ENCODE assay signal across 25 cellular contexts in the genomic region with DNA sequence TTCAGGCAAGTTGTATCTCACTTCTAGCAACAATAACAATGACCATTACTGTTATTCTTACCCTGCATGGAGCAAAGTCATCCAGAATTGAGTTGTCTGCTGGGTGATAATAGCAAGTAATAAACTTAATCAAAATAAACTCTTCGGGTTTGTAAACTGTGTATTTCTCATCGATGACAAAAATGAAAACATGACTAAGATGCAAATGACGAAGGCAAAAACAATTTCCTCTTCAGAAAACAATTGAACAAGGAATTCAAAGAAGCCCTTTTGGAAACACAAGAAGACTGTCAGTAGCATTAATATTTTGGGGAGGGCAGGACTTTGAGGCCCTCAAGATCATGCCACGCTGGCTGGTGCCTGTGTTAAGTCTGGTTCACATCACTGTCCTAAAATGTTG.
"Had no signal": no experiment of that assay in that cellular context is flagged by ENCODE, and none has a peak within 500 bp of the region (broad histone marks: within the 10 kb centered on the region; RNA-seq: fewer than 3 reads in every experiment).

No MANE protein-coding gene starts in this region.

- H3K27me3 ChIP-seq: colonic mucosa, dorsolateral prefrontal cortex, hepatocyte, spleen, tibial nerve had no signal

- H3K27ac ChIP-seq: colonic mucosa, dorsolateral prefrontal cortex, hepatocyte, tibial nerve had no signal

- H3K4me3 Mint-ChIP-seq: activated CD8-positive, alpha-beta T cell treated with anti-CD3 and anti-CD28 coated beads for 36 hours; activated T-cell treated with anti-CD3 and anti-CD28 coated beads, Interleukin-2, amount 50 U/mL, for 4 hours; activated T-helper 17 cell treated with anti-CD3 and anti-CD28 coated beads, Interleukin-2, amount 50 U/mL, for 72 hours; natural killer cell treated with Interleukin-12 subunit alpha and Interleukin-12 subunit beta and Interleukin-15 and Interleukin-18, amount 100 ng/mL, for 72 hours; T-helper 17 cell; WTC11 had no signal

- H3K9me3 ChIP-seq: colonic mucosa, mucosa of descending colon, spleen, tibial nerve had no signal

- H3K4me3 ChIP-seq: colonic mucosa, dorsolateral prefrontal cortex, hepatocyte, mucosa of descending colon, spleen, tibial nerve had no signal

- H3K27ac Mint-ChIP-seq: activated CD8-positive, alpha-beta T cell treated with anti-CD3 and anti-CD28 coated beads for 36 hours; activated T-helper 17 cell treated with anti-CD3 and anti-CD28 coated beads, Interleukin-2, amount 50 U/mL, for 72 hours; natural killer cell treated with Interleukin-12 subunit alpha and Interleukin-12 subunit beta and Interleukin-15 and Interleukin-18, amount 100 ng/mL, for 72 hours; T-helper 17 cell; WTC11 had no signal

- H3K4me2 ChIP-seq: hepatocyte had no signal

- H2AFZ ChIP-seq: hepatocyte had no signal

- ATAC-seq: activated CD8-positive, alpha-beta T cell treated with anti-CD3 and anti-CD28 coated beads for 36 hours; activated T-cell treated with anti-CD3 and anti-CD28 coated beads, Interleukin-2, amount 50 U/mL, for 4 hours; left cardiac atrium; left ventricle myocardium superior; mucosa of descending colon; natural killer cell treated with Interleukin-12 subunit alpha and Interleukin-12 subunit beta and Interleukin-15 and Interleukin-18, amount 100 ng/mL, for 72 hours; right cardiac atrium; T-helper 17 cell; WTC11 had no signal

- H3K27me3 Mint-ChIP-seq: activated CD8-positive, alpha-beta T cell treated with anti-CD3 and anti-CD28 coated beads for 36 hours; activated T-helper 17 cell treated with anti-CD3 and anti-CD28 coated beads, Interleukin-2, amount 50 U/mL, for 72 hours; T-helper 17 cell had no signal

- H3K4me1 ChIP-seq: colonic mucosa, spleen, tibial nerve had no signal

- DNase-seq: activated CD4-positive, alpha-beta T cell treated with anti-CD3 and anti-CD28 coated beads for 1 hour; activated CD4-positive, alpha-beta T cell treated with anti-CD3 and anti-CD28 coated beads, Interleukin-2, amount 50 U/mL, for 1 hour; activated CD8-positive, alpha-beta T cell treated with anti-CD3 and anti-CD28 coated beads for 36 hours; activated gamma-delta T cell treated with Interleukin-2 at 50 U/mL for 16 hours; activated naive CD4-positive, alpha-beta T cell treated with anti-CD3 and anti-CD28 coated beads, Interleukin-2, amount 50 U/mL, for 16 hours; activated T-cell treated with anti-CD3 and anti-CD28 coated beads, Interleukin-2, amount 50 U/mL, for 4 hours; amygdala; cerebellar nuclear complex; colonic mucosa; dorsolateral prefrontal cortex; effector memory CD4-positive, alpha-beta T cell; glutamatergic neuron; left cardiac atrium; left ventricle myocardium superior; mucosa of descending colon; right cardiac atrium; spleen; stimulated activated naive CD4-positive, alpha-beta T cell; T-helper 17 cell; T1000 had no signal

- H3K36me3 Mint-ChIP-seq: WTC11 had no signal

- H3K36me3 ChIP-seq: colonic mucosa, spleen, tibial nerve had no signal
